In genomic region chr3:52268036-52268435, GRCh38 we compare ENCODE assay signal across 1 cellular context.
TF ChIP-seq lines count a peak whose summit lies in the region.

No MANE protein-coding gene starts in this region.

TF ChIP-seq in HepG2, 621 proteins besides CTCF, POLR2A, EP300 and RAD21:
- peak; percentile 16 for TF ChIP-seq HNRNPK (IDR thresholded peaks at IDR 0.05; ENCODE audit: low read depth, low read length, poor library complexity, severe bottlenecking)
- peak; percentile 61 for TF ChIP-seq RBM22 (optimal IDR thresholded peaks at IDR 0.05; ENCODE audit: low read length)
- TF ChIP-seq RFX1 (IDR thresholded peaks at IDR 0.05), result no peak
- TF ChIP-seq RBFOX2 (IDR thresholded peaks at IDR 0.05; ENCODE audit: low read depth, low read length), result peak; percentile 44; the same call in 1 of the 2 replicates
